ENCODE assay signal across 8 cellular contexts in the genomic region with DNA sequence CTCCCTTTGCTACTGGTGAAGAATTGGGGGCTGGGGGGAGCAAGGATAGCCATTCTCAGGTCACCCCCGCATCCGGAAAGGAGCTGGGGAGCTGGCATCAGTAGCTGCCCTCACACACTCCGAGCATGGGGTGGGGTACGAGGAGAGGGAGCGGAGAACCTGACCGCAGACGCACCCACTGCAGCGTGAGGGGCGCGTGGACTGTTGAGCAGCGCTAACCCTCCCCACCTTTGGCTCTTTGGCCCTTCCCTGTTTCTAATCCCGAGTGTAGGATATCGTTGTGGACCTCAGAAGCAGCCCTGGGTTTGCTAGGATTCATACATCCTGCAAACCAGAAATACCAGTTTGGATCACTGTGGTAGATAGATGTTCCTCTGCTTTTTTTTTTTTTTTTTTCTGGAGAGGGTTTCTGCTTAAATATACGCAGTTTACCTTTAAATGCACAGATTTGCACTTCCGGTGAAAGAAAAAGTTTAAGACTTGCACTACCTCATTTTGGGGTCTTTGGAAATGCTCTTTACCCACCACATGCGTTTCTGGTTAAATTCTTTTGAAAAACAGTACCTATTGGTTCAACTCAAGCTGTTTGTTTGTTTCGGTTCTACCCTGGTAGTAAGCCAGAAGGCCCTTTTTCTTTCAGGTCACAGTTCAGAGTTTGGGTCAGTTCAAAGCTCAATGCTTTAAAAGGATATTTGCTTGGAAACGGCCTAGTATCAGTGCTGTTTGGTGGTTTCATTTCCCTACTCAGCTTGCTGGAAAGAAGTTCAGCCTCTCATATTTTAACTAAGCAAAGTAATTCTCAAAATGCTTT. TPM values are rescaled to one million over a fixed set of nuclear protein-coding genes. Genes with fewer than 3 reads are reported as not detected.
DNase-seq lines count a peak whose midpoint lies in the region; ATAC-seq and TF ChIP-seq lines count a peak whose summit lies in the region.

No MANE protein-coding gene starts in this region.

- BruUV-seq in Calu3 (replicated peaks; lab: Mats Ljungman, UMichigan) (no TSS peak), mammary epithelial cell (replicated peaks; lab: Mats Ljungman, UMichigan) (no TSS peak)

- TF ChIP-seq CTCF in Calu3 (IDR thresholded peaks at IDR 0.05; ENCODE audit: unreplicated experiment) (no peak), HL-60 (IDR thresholded peaks at IDR 0.05; ENCODE audit: insufficient read depth, low read length) (no peak), RWPE2 (IDR thresholded peaks at IDR 0.05; ENCODE audit: poor library complexity, severe bottlenecking) (no peak), mammary epithelial cell (conservative IDR thresholded peaks at IDR 0.05 in 1 of 2, IDR thresholded peaks at IDR 0.05 in 1 of 2; ENCODE audit: extremely low read depth in 1 of 2, insufficient read depth in 1 of 2, low read depth in 1 of 2, low read length in 2 of 2) (no peak)

- H3K9me3 Mint-ChIP-seq in Calu3 (ENCODE audit: low read depth, unreplicated experiment): no peaks in the 10 kb centered on the region

- dilution Hi-C loops in mammary epithelial cell (cut with HindIII; ENCODE audit: low sequenced_read_pairs): no loop called here

- peak overlapping the region; percentile 77 for H3K27ac Mint-ChIP-seq in Calu3 (ENCODE audit: unreplicated experiment)

- H3K4me1 Mint-ChIP-seq in Calu3 (ENCODE audit: low read depth, unreplicated experiment): peaks cover 21% of the 10 kb centered on the region

- WGBS in mammary epithelial cell (ENCODE audit: low coverage, missing lambda C conversion rate): 2% methylated on average over 11 of the region's 18 CpGs

- DNase-seq in Calu3 (peak; percentile 9), HL-60 (ENCODE audit: low read depth in 1 of 2, low spot score in 1 of 2) (peak in 1 of 2 experiments; percentile 28), RWPE2 (ENCODE audit: low spot score) (no peak), mammary epithelial cell (peak; percentile 74), kidney glomerular epithelial cell (lab: John Stamatoyannopoulos, UW) (peak; percentile 18), DMS153 (lab: John Stamatoyannopoulos, UW) (no peak)
- peak; percentile 9 to 32 (median 10) for DNase-seq in stimulated activated CD4-positive, alpha-beta T cell treated with anti-CD3 and anti-CD28 coated beads, TNF-alpha, amount 100 ng/mL, for 24 hours (ENCODE audit: low read depth in 3 of 3)

- H2AFZ ChIP-seq in mammary epithelial cell (ENCODE audit: low read depth, low read length): peak overlapping the region; percentile 80

- H3K27me3 ChIP-seq in HL-60 (ENCODE audit: insufficient read depth, poor library complexity, severe bottlenecking) (no peaks in the 10 kb centered on the region), RWPE2 (ENCODE audit: insufficient read depth, poor library complexity, severe bottlenecking) (no peaks in the 10 kb centered on the region), mammary epithelial cell (ENCODE audit: insufficient read depth, low read length) (no peaks in the 10 kb centered on the region)

- H3K4me3 ChIP-seq in HL-60 (replicated peaks; ENCODE audit: insufficient read depth, low read length) (peak overlapping the region; percentile 81), RWPE2 (ENCODE audit: severe bottlenecking) (peak overlapping the region; percentile 96), mammary epithelial cell (replicated peaks in 1 of 3; ENCODE audit: insufficient read depth in 1 of 3, low read depth in 2 of 3, low read length in 3 of 3) (peak overlapping the region; percentile 81 to 99 (median 96))

- peak overlapping the region; percentile 82 for H3K27ac ChIP-seq in HL-60 (replicated peaks)
- H3K27ac ChIP-seq in RWPE2 (ENCODE audit: poor library complexity, severe bottlenecking): peak overlapping the region; percentile 91
- peak overlapping the region; percentile 81 for H3K27ac ChIP-seq in mammary epithelial cell (ENCODE audit: insufficient read depth, low read depth, low read length)

- no peaks in the 10 kb centered on the region for H3K9me3 ChIP-seq in RWPE2 (ENCODE audit: severe bottlenecking)
- no peaks in the 10 kb centered on the region for H3K9me3 ChIP-seq in mammary epithelial cell (replicated peaks; ENCODE audit: insufficient read depth, low read length)

- peak overlapping the region; percentile 92 for H3K9ac ChIP-seq in mammary epithelial cell (ENCODE audit: insufficient read depth, low read length)

- in situ Hi-C loops in mammary epithelial cell (cut with MboI; ENCODE audit: low sequenced_read_pairs in 2 of 2): no loop called here

- H3K4me1 ChIP-seq in RWPE2 (ENCODE audit: insufficient read depth, poor library complexity, severe bottlenecking) (peaks cover 27% of the 10 kb centered on the region), mammary epithelial cell (ENCODE audit: insufficient read depth, low read length) (peaks cover 29% of the 10 kb centered on the region)

- ATAC-seq in GM19467 (IDR thresholded peaks at IDR 0.05; ENCODE audit: unreplicated experiment) (peak; percentile 42), RWPE2 (ENCODE audit: low read depth) (peak; percentile 40)

- CTCF ChIA-PET in Calu3 (lab: Charles Lee): interaction anchor here (1.0 to 1.1 kb wide), 2 partner anchors 15 to 92 kb away, joined by 4 read pairs; no protein-coding TSS in a partner anchor
- CTCF ChIA-PET in mammary epithelial cell (lab: Charles Lee; ENCODE audit: low non-redundant PET): interaction anchor here (0.7 kb wide), 1 partner anchor 48 kb away, joined by 3 read pairs; no protein-coding TSS in a partner anchor

- H3K4me3 Mint-ChIP-seq in Calu3 (ENCODE audit: low read depth, unreplicated experiment): peak overlapping the region; percentile 63

- no peaks in the 10 kb centered on the region for H4K20me1 ChIP-seq in mammary epithelial cell (ENCODE audit: insufficient read depth, low read length)

- intact Hi-C loops in Calu3 (cut with micrococcal nuclease; ENCODE audit: unreplicated experiment): loop anchor here (5.0 kb wide), 1 partner anchor 91 kb away; a partner anchor contains a TSS
- intact Hi-C loops in mammary epithelial cell (cut with micrococcal nuclease): loop anchor here (1.0 to 5.0 kb wide), 4 partner anchors 62 to 91 kb away; a partner anchor contains a TSS

- peak overlapping the region; percentile 88 for H3K4me2 ChIP-seq in mammary epithelial cell (ENCODE audit: insufficient read depth, low read depth, low read length)

- peaks cover 33% of the 10 kb centered on the region for H3K36me3 Mint-ChIP-seq in Calu3 (ENCODE audit: insufficient read depth, unreplicated experiment)

- H3K36me3 ChIP-seq in RWPE2 (ENCODE audit: low read depth) (peaks cover 15% of the 10 kb centered on the region), mammary epithelial cell (ENCODE audit: insufficient read depth, low read length) (peaks cover 4% of the 10 kb centered on the region)

- no peaks in the 10 kb centered on the region for H3K27me3 Mint-ChIP-seq in Calu3 (ENCODE audit: unreplicated experiment)

- H3K79me2 ChIP-seq in mammary epithelial cell (ENCODE audit: insufficient read depth, low read length): peaks cover 57% of the 10 kb centered on the region

RNA-seq across cellular contexts. Expression of a gene that starts 0.8 kb away (rescaled TPM):
- total RNA-seq in Calu3 (2022): 27.0 and 30.1 TPM in 2 replicates
- 10 to 100 TPM; 22.2 to 29.7 TPM for total RNA-seq in mammary epithelial cell
- polyA plus RNA-seq in mammary epithelial cell: 7.7 TPM
- polyA minus RNA-seq in mammary epithelial cell: 18.8 TPM

RNA-seq across cellular contexts. Expression of a gene that starts 33.2 kb away (rescaled TPM):
- total RNA-seq in Calu3 (2022) (2.5 and 5.2 TPM in 2 replicates), mammary epithelial cell (under 1 TPM; 0.28 to 0.83 TPM)
- polyA plus RNA-seq in mammary epithelial cell: 0.50 TPM
- polyA minus RNA-seq in mammary epithelial cell: not detected

Comparison
In these comparisons a context has a peak if more than half of its experiments do, and no peak if none do; other contexts are left out.
1. DNase-seq: peak in Calu3 (single experiment), mammary epithelial cell (single experiment), kidney glomerular epithelial cell (single experiment) and stimulated activated CD4-positive, alpha-beta T cell treated with anti-CD3 and anti-CD28 coated beads, TNF-alpha, amount 100 ng/mL, for 24 hours (3 of 3); none in RWPE2 (single experiment) and DMS153 (single experiment).
2. Peak in every context shown above with its lines, with median percentiles within 50 percentile points of each other: H3K27ac ChIP-seq and H3K4me3 ChIP-seq.